Comparison of ENCODE assay signal across 17 cellular contexts in genomic region chr6:81561731-81562130, GRCh38.
DNase-seq lines count a peak whose midpoint lies in the region; ATAC-seq lines count a peak whose summit lies in the region.
"Had no signal": no experiment of that assay in that cellular context is flagged by ENCODE, and none has a peak within 500 bp of the region (broad histone marks: within the 10 kb centered on the region; RNA-seq: fewer than 3 reads in every experiment).

No MANE protein-coding gene starts in this region.

- ATAC-seq in left ventricle myocardium superior: peak; percentile 74
- ATAC-seq in HG02759 (IDR thresholded peaks at IDR 0.05; ENCODE audit: unreplicated experiment): no peak
- ATAC-seq: T-cell, WTC11 had no signal

- intact Hi-C loops in left ventricle myocardium superior (cut with micrococcal nuclease): no loop called here

- H3K4me2 ChIP-seq in GM23248 (ENCODE audit: unreplicated experiment): peak overlapping the region; percentile 82
- peak overlapping the region; percentile 64 for H3K4me2 ChIP-seq in skeletal muscle satellite cell (ENCODE audit: low read length)

- H3K79me2 ChIP-seq in GM23248 (ENCODE audit: insufficient read depth): no peaks in the 10 kb centered on the region

- H3K9ac ChIP-seq in GM23248: peak overlapping the region; percentile 28; the same call in 1 of the 2 replicates
- peak overlapping the region; percentile 34 for H3K9ac ChIP-seq in SK-N-MC (ENCODE audit: insufficient read length)
- no peak overlapping the region for H3K9ac ChIP-seq in skeletal muscle satellite cell (ENCODE audit: low read depth, low read length)

- WGBS in GM23248 (ENCODE audit: low coverage in 1 of 2, low lambda C conversion rate in 2 of 2, missing lambda C conversion rate in 2 of 2), 2 experiments: 30 to 37% methylated on average over 2 of the region's 2 CpGs

- H3K27me3 ChIP-seq in GM23248 (replicated peaks; ENCODE audit: insufficient read depth) (no peaks in the 10 kb centered on the region), skeletal muscle satellite cell (ENCODE audit: control insufficient read depth, insufficient read depth, low read length) (no peaks in the 10 kb centered on the region)
- H3K27me3 ChIP-seq: heart left ventricle, pancreas had no signal

- H3K36me3 ChIP-seq in GM23248 (ENCODE audit: low read depth) (no peaks in the 10 kb centered on the region), SK-N-MC (ENCODE audit: insufficient read depth, low read length) (no peaks in the 10 kb centered on the region), skeletal muscle satellite cell (ENCODE audit: insufficient read depth, low read length) (no peaks in the 10 kb centered on the region)
- H3K36me3 ChIP-seq: heart left ventricle, pancreas had no signal

- H2AFZ ChIP-seq in GM23248: peak overlapping the region; percentile 35

- H3K27ac ChIP-seq in GM23248: peak overlapping the region; percentile 42
- H3K27ac ChIP-seq in SK-N-MC: peak overlapping the region; percentile 69; the same call in 1 of the 2 replicates
- H3K27ac ChIP-seq: epithelial cell of prostate, pancreas had no signal

- H3K9me3 ChIP-seq in GM23248 (ENCODE audit: low read depth) (no peaks in the 10 kb centered on the region), SK-N-MC (ENCODE audit: low read depth, low read length) (no peaks in the 10 kb centered on the region), skeletal muscle satellite cell (replicated peaks; ENCODE audit: low read length) (no peaks in the 10 kb centered on the region)
- H3K9me3 ChIP-seq: mucosa of descending colon, pancreas had no signal

- DNase-seq in GM23248 (peak; percentile 28), SK-N-MC (ENCODE audit: low read depth, low spot score) (no peak), left ventricle myocardium superior (no peak), NCI-H82 (lab: John Stamatoyannopoulos, UW) (no peak), G401 (ENCODE audit: low spot score) (no peak)
- DNase-seq in stimulated activated CD4-positive, alpha-beta T cell treated with anti-CD3 and anti-CD28 coated beads, Interleukin-2, amount 100 ng/mL, for 24 hours: no peak
- DNase-seq: heart left ventricle, kidney, NCI-H187 treated with DMSO at 0.1 percent for 48 hours, NCI-H524 treated with DMSO at 0.1 percent for 48 hours, pancreas, T-cell had no signal

- peaks cover 21% of the 10 kb centered on the region for H3F3A ChIP-seq in GM23248 (ENCODE audit: insufficient read depth)

- H3K4me3 ChIP-seq in GM23248 (peak overlapping the region; percentile 53), SK-N-MC (peak overlapping the region; percentile 54), skeletal muscle satellite cell (ENCODE audit: low read length) (no peak overlapping the region)
- H3K4me3 ChIP-seq: mucosa of descending colon, pancreas had no signal

- H3K9me2 ChIP-seq in GM23248 (ENCODE audit: insufficient read depth): no peaks in the 10 kb centered on the region

- H3K4me1 ChIP-seq in GM23248 (ENCODE audit: insufficient read depth) (peaks cover 41% of the 10 kb centered on the region), skeletal muscle satellite cell (ENCODE audit: control insufficient read depth, insufficient read depth, low read length) (peaks cover 27% of the 10 kb centered on the region)

- in situ Hi-C loops in GM23248 (cut with MboI): no loop called here
- in situ Hi-C loops in G401 (cut with HindIII; ENCODE audit: low sequenced_read_pairs): no loop called here

- no peaks in the 10 kb centered on the region for H4K20me1 ChIP-seq in GM23248 (ENCODE audit: insufficient read depth)
